In genomic region chr6:35214869-35215664, GRCh38 we compare ENCODE assay signal across 2 cellular contexts.
TF ChIP-seq lines count a peak whose summit lies in the region.

No MANE protein-coding gene starts in this region.

TF ChIP-seq in HepG2, 621 proteins besides CTCF, POLR2A, EP300 and RAD21:
- TF ChIP-seq MXD1 (CRISPR knock-in tag; IDR thresholded peaks at IDR 0.05): no peak
- TF ChIP-seq ZSCAN29 (CRISPR knock-in tag; conservative IDR thresholded peaks at IDR 0.05): no peak
- no peak for TF ChIP-seq ZNF343 (CRISPR knock-in tag; IDR thresholded peaks at IDR 0.05)
- no peak for TF ChIP-seq NFKBIZ (CRISPR knock-in tag; IDR thresholded peaks at IDR 0.05)
- peak; percentile 13; the same call in 1 of the 2 replicates for TF ChIP-seq NR2F6 (IDR thresholded peaks at IDR 0.05)
- no peak for TF ChIP-seq NR2F6 (CRISPR knock-in tag; IDR thresholded peaks at IDR 0.05)
- TF ChIP-seq, protein P1, sequence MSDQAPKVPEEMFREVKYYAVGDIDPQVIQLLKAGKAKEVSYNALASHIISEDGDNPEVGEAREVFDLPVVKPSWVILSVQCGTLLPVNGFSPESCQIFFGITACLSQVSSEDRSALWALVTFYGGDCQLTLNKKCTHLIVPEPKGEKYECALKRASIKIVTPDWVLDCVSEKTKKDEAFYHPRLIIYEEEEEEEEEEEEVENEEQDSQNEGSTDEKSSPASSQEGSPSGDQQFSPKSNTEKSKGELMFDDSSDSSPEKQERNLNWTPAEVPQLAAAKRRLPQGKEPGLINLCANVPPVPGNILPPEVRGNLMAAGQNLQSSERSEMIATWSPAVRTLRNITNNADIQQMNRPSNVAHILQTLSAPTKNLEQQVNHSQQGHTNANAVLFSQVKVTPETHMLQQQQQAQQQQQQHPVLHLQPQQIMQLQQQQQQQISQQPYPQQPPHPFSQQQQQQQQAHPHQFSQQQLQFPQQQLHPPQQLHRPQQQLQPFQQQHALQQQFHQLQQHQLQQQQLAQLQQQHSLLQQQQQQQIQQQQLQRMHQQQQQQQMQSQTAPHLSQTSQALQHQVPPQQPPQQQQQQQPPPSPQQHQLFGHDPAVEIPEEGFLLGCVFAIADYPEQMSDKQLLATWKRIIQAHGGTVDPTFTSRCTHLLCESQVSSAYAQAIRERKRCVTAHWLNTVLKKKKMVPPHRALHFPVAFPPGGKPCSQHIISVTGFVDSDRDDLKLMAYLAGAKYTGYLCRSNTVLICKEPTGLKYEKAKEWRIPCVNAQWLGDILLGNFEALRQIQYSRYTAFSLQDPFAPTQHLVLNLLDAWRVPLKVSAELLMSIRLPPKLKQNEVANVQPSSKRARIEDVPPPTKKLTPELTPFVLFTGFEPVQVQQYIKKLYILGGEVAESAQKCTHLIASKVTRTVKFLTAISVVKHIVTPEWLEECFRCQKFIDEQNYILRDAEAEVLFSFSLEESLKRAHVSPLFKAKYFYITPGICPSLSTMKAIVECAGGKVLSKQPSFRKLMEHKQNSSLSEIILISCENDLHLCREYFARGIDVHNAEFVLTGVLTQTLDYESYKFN (CRISPR knock-in tag; conservative IDR thresholded peaks at IDR 0.05): no peak
- TF ChIP-seq ZNF281 (CRISPR knock-in tag; IDR thresholded peaks at IDR 0.05; ENCODE audit: borderline replicate concordance): 0 out of 2 replicates have a peak, but pooled peaks have one; percentile 13
- peak; percentile 59; the same call in 1 of the 2 replicates for TF ChIP-seq CBX2 (IDR thresholded peaks at IDR 0.05; ENCODE audit: low read depth, low read length)
- no peak for TF ChIP-seq CBX2 (CRISPR knock-in tag; IDR thresholded peaks at IDR 0.05; ENCODE audit: low read depth)
- TF ChIP-seq ZFP82 (CRISPR knock-in tag; IDR thresholded peaks at IDR 0.05; ENCODE audit: borderline replicate concordance): no peak
- TF ChIP-seq STAT5B (CRISPR knock-in tag; IDR thresholded peaks at IDR 0.05): no peak
- TF ChIP-seq, protein P2, sequence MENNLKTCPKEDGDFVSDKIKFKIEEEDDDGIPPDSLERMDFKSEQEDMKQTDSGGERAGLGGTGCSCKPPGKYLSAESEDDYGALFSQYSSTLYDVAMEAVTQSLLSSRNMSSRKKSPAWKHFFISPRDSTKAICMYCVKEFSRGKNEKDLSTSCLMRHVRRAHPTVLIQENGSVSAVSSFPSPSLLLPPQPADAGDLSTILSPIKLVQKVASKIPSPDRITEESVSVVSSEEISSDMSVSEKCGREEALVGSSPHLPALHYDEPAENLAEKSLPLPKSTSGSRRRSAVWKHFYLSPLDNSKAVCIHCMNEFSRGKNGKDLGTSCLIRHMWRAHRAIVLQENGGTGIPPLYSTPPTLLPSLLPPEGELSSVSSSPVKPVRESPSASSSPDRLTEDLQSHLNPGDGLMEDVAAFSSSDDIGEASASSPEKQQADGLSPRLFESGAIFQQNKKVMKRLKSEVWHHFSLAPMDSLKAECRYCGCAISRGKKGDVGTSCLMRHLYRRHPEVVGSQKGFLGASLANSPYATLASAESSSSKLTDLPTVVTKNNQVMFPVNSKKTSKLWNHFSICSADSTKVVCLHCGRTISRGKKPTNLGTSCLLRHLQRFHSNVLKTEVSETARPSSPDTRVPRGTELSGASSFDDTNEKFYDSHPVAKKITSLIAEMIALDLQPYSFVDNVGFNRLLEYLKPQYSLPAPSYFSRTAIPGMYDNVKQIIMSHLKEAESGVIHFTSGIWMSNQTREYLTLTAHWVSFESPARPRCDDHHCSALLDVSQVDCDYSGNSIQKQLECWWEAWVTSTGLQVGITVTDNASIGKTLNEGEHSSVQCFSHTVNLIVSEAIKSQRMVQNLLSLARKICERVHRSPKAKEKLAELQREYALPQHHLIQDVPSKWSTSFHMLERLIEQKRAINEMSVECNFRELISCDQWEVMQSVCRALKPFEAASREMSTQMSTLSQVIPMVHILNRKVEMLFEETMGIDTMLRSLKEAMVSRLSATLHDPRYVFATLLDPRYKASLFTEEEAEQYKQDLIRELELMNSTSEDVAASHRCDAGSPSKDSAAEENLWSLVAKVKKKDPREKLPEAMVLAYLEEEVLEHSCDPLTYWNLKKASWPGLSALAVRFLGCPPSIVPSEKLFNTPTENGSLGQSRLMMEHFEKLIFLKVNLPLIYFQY (CRISPR knock-in tag; IDR thresholded peaks at IDR 0.05; ENCODE audit: borderline replicate concordance): no peak
- no peak for TF ChIP-seq GTF3A (CRISPR knock-in tag; conservative IDR thresholded peaks at IDR 0.05)
- no peak for TF ChIP-seq NAIF1 (CRISPR knock-in tag; IDR thresholded peaks at IDR 0.05; ENCODE audit: borderline replicate concordance)
TF ChIP-seq in HepG2: peak in this region for 3.

TF ChIP-seq in endothelial cell of umbilical vein, 7 proteins besides CTCF, POLR2A, EP300 and RAD21:
- TF ChIP-seq FOS (IDR thresholded peaks at IDR 0.05; ENCODE audit: borderline replicate concordance, insufficient read depth, low read length) (no peak), GATA2 (IDR thresholded peaks at IDR 0.05; ENCODE audit: insufficient read depth, insufficient read length, low read depth, low read length) (no peak), MYC (IDR thresholded peaks at IDR 0.05; ENCODE audit: low read depth, low read length) (no peak), EZH2 (IDR thresholded peaks at IDR 0.05; ENCODE audit: borderline replicate concordance, low read depth, low read length, severe bottlenecking) (no peak), JUN (IDR thresholded peaks at IDR 0.05; ENCODE audit: borderline replicate concordance, insufficient read depth, insufficient read length, low read depth) (no peak), POLR2AphosphoS5 (IDR thresholded peaks at IDR 0.05; ENCODE audit: insufficient read depth, low read depth, low read length) (no peak)
- TF ChIP-seq, protein P3, sequence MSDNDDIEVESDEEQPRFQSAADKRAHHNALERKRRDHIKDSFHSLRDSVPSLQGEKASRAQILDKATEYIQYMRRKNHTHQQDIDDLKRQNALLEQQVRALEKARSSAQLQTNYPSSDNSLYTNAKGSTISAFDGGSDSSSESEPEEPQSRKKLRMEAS (IDR thresholded peaks at IDR 0.05; ENCODE audit: insufficient read depth, insufficient read length): no peak
